Comparison of ENCODE assay signal across 10 cellular contexts in the genomic region with DNA sequence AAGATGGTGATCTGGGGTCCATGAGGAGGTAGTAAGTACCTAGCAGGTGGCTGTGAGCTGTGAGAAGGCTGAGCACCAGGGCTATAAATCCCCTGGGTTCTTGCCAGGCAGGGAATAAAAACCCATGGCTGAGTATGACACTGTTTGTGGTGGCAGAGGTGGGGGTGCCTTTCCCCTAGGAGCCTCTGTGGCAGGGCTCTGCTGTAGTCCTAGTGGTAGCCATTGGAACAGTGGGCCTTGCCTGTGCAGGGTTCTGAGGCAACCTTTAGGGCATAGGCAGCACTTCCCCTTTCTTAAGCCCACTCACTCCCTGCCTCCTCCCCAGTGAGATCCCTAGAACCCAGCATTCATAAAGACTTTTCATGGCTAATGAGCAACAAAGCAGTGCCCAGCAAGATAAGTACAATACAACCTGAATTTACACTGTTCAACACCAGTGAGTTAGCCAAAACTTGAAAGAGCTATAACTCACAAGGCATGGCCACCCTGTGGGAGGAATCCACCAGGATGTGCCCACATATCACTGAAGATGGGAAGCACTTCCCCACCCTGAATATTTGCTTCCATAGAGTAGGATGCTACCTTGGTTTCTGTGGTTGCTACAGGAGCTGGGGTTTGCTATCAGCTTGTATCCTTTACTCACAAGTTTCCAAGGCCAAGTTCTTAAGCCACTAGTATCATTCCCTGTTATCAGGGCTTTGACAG.
DNase-seq lines count a peak whose midpoint lies in the region; ATAC-seq and TF ChIP-seq lines count a peak whose summit lies in the region.
"Had no signal": no experiment of that assay in that cellular context is flagged by ENCODE, and none has a peak within 500 bp of the region (broad histone marks: within the 10 kb centered on the region; RNA-seq: fewer than 3 reads in every experiment).

No MANE protein-coding gene starts in this region.

- no peak for TF ChIP-seq CTCF in mesothelial cell of epicardium (IDR thresholded peaks at IDR 0.05; ENCODE audit: unreplicated experiment)

- no peak overlapping the region for H3K4me3 Mint-ChIP-seq in mesothelial cell of epicardium
- H3K4me3 Mint-ChIP-seq: T-helper 1 cell treated with Interleukin-12 subunit alpha and Interleukin-12 subunit beta and Interleukin-4 antibody, amounts not matched to agents 30 μg/mL and 1 μg/mL, for 36 hours had no signal

- no peaks in the 10 kb centered on the region for H3K27me3 ChIP-seq in muscle layer of duodenum (ENCODE audit: low read depth, low read length)

- DNase-seq in NCI-H69 (lab: John Stamatoyannopoulos, UW), result peak; percentile 56
- no peak for DNase-seq in mesothelial cell of epicardium (ENCODE audit: low spot score in 2 of 2, unreplicated experiment in 2 of 2)
- DNase-seq in NCI-H748 (lab: John Stamatoyannopoulos, UW; ENCODE audit: unreplicated experiment), result no peak
- DNase-seq in activated effector memory CD4-positive, alpha-beta T cell treated with anti-CD3 and anti-CD28 coated beads, Interleukin-2, amount 50 U/mL, for 16 hours, result no peak
- DNase-seq in cerebellum (ENCODE audit: low spot score), result no peak
- DNase-seq: psoas muscle had no signal

- H3K36me3 ChIP-seq in muscle layer of duodenum (ENCODE audit: control insufficient read depth in 1 of 2, insufficient read depth in 2 of 2, low read length in 2 of 2), result no peaks in the 10 kb centered on the region

- no peak overlapping the region for H3K4me3 ChIP-seq in muscle layer of duodenum (ENCODE audit: low read depth in 1 of 2, low read length in 2 of 2)
- H3K4me3 ChIP-seq: psoas muscle had no signal

- no peaks in the 10 kb centered on the region for H3K9me3 Mint-ChIP-seq in mesothelial cell of epicardium
- H3K9me3 Mint-ChIP-seq: T-helper 1 cell treated with Interleukin-12 subunit alpha and Interleukin-12 subunit beta and Interleukin-4 antibody, amounts not matched to agents 30 μg/mL and 1 μg/mL, for 36 hours had no signal

- peaks cover 17% of the 10 kb centered on the region for H3K27me3 Mint-ChIP-seq in mesothelial cell of epicardium (ENCODE audit: low read depth)

- peak; percentile 35 for ATAC-seq in GM18873 (IDR thresholded peaks at IDR 0.05; ENCODE audit: low FRiP score, unreplicated experiment)
- peak; percentile 63 for ATAC-seq in HG02588 (IDR thresholded peaks at IDR 0.05; ENCODE audit: unreplicated experiment)
- ATAC-seq: psoas muscle had no signal

- H3K27ac ChIP-seq in muscle layer of duodenum (ENCODE audit: low read length), result peak overlapping the region; percentile 42
- H3K27ac ChIP-seq: psoas muscle had no signal

- H3K9me3 ChIP-seq in muscle layer of duodenum (ENCODE audit: control insufficient read depth in 1 of 2, low read length in 2 of 2), result no peaks in the 10 kb centered on the region
- H3K9me3 ChIP-seq: psoas muscle had no signal

- H3K4me1 Mint-ChIP-seq in mesothelial cell of epicardium, result peaks cover 55% of the 10 kb centered on the region

- no peak overlapping the region for H3K27ac Mint-ChIP-seq in mesothelial cell of epicardium
- H3K27ac Mint-ChIP-seq: T-helper 1 cell treated with Interleukin-12 subunit alpha and Interleukin-12 subunit beta and Interleukin-4 antibody, amounts not matched to agents 30 μg/mL and 1 μg/mL, for 36 hours had no signal

- H3K36me3 Mint-ChIP-seq in mesothelial cell of epicardium, result no peaks in the 10 kb centered on the region

- H3K4me1 ChIP-seq in muscle layer of duodenum (ENCODE audit: control insufficient read depth in 1 of 2, insufficient read depth in 2 of 2, low read length in 2 of 2), result peaks cover 14 to 25% of the 10 kb centered on the region in 2 donors
- H3K4me1 ChIP-seq: psoas muscle had no signal
